ENCODE assay signal across 8 cellular contexts in the genomic region with DNA sequence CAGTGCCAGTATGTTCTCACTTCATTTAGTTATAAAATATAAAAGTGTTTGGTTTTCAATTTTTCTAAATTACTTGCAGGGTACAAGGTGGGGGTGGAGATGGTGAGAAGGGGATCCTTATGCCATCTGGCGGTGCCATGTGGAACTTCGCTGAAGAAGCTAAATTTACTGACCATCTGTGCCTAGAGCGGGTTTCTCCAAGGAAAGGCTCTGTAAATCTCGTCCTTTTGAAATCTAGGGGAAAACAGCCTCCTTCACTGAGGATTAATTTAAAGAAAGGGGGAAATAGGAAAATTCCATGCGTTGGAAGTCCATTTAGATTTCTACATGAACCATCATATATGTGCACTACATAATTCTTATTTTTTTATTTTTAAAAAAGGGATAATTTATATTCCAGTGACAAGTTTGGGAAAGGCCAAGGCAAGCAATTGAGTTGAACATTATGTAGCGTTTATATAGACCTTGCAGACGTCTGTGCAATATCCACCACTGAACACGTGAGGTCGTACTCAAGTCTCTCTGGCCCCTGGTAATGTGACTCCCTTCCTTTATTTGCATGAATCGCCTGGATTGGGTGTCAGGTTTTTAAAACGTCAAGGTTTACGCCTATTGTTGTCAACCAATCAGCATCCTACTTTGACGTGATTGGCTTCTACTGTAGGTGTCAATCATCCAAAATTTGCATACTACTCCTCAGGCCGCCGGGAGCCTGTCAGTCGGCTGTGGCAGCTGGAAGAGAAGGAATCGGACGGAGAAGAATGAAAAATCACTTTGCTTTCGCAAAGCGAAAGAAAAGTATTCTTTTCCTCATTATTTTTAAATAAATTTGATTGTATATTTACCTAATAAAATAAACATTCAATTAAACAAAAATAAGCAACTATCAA.
DNase-seq lines count a peak whose midpoint lies in the region; ATAC-seq and TF ChIP-seq lines count a peak whose summit lies in the region.

No MANE protein-coding gene starts in this region.

- H3K9me3 Mint-ChIP-seq in activated CD8-positive, alpha-beta T cell treated with anti-CD3 and anti-CD28 coated beads for 36 hours = peaks cover 3% of the 10 kb centered on the region

- ATAC-seq in HG03159 (IDR thresholded peaks at IDR 0.05; ENCODE audit: unreplicated experiment) (peak; percentile 33), GM19467 (IDR thresholded peaks at IDR 0.05; ENCODE audit: unreplicated experiment) (no peak), GM18520 (IDR thresholded peaks at IDR 0.05; ENCODE audit: unreplicated experiment) (no peak)
- peak; percentile 37 for ATAC-seq in activated CD8-positive, alpha-beta T cell treated with anti-CD3 and anti-CD28 coated beads for 36 hours

- POLR2A ChIA-PET in activated CD8-positive, alpha-beta T cell treated with anti-CD3 and anti-CD28 coated beads for 36 hours (lab: Charles Lee) = interaction anchor here (0.8 kb wide), 1 partner anchor 287 kb away, joined by 3 read pairs; no protein-coding TSS in a partner anchor

- DNase-seq in Daoy (ENCODE audit: low read depth) (peak; percentile 99), NCI-H2227 treated with DMSO at 0.1 percent for 48 hours (lab: John Stamatoyannopoulos, UW) (peak; percentile 97), glomerular visceral epithelial cell (ENCODE audit: extremely low spot score) (peak; percentile 98), retinal pigment epithelial cell (ENCODE audit: low read depth) (peak; percentile 98)
- DNase-seq in activated CD8-positive, alpha-beta T cell treated with anti-CD3 and anti-CD28 coated beads for 36 hours = peak; percentile 71

- CTCF ChIA-PET in activated CD8-positive, alpha-beta T cell treated with anti-CD3 and anti-CD28 coated beads for 36 hours (lab: Charles Lee) = interaction anchor here (0.6 to 1.8 kb wide), 8 partner anchors 10 to 595 kb away, joined by 3 to 10 read pairs (median 4); no protein-coding TSS in a partner anchor

- H3K4me3 Mint-ChIP-seq in activated CD8-positive, alpha-beta T cell treated with anti-CD3 and anti-CD28 coated beads for 36 hours = no peak overlapping the region

- peaks cover 23% of the 10 kb centered on the region for H3K4me1 Mint-ChIP-seq in activated CD8-positive, alpha-beta T cell treated with anti-CD3 and anti-CD28 coated beads for 36 hours (ENCODE audit: low read depth)

- H3K4me3 ChIP-seq in retinal pigment epithelial cell (ENCODE audit: low read length) = no peak overlapping the region

- peak; percentile 83 for TF ChIP-seq CTCF in activated CD8-positive, alpha-beta T cell treated with anti-CD3 and anti-CD28 coated beads for 36 hours (IDR thresholded peaks at IDR 0.05)
- peak; percentile 87 for TF ChIP-seq CTCF in retinal pigment epithelial cell (conservative IDR thresholded peaks at IDR 0.05; ENCODE audit: low read depth, low read length)

- peaks cover 45% of the 10 kb centered on the region for H3K27me3 Mint-ChIP-seq in activated CD8-positive, alpha-beta T cell treated with anti-CD3 and anti-CD28 coated beads for 36 hours

- intact Hi-C loops in activated CD8-positive, alpha-beta T cell treated with anti-CD3 and anti-CD28 coated beads for 36 hours (cut with micrococcal nuclease) = loop anchor here (5.0 kb wide), 3 partner anchors 288 to 593 kb away; no protein-coding TSS in a partner anchor

- H3K27ac Mint-ChIP-seq in activated CD8-positive, alpha-beta T cell treated with anti-CD3 and anti-CD28 coated beads for 36 hours = no peak overlapping the region

- peaks cover 4% of the 10 kb centered on the region for H3K36me3 Mint-ChIP-seq in activated CD8-positive, alpha-beta T cell treated with anti-CD3 and anti-CD28 coated beads for 36 hours (ENCODE audit: low read depth)

Comparison
In these comparisons a context has a peak if more than half of its experiments do, and no peak if none do; other contexts are left out.
1. ATAC-seq: peak in HG03159 (single experiment) and activated CD8-positive, alpha-beta T cell treated with anti-CD3 and anti-CD28 coated beads for 36 hours (single experiment); none in GM19467 (single experiment) and GM18520 (single experiment).
2. Peak in every context shown above with its lines, with median percentiles within 50 percentile points of each other: DNase-seq.